11 cellular contexts compared by ENCODE assay signal in the genomic region with DNA sequence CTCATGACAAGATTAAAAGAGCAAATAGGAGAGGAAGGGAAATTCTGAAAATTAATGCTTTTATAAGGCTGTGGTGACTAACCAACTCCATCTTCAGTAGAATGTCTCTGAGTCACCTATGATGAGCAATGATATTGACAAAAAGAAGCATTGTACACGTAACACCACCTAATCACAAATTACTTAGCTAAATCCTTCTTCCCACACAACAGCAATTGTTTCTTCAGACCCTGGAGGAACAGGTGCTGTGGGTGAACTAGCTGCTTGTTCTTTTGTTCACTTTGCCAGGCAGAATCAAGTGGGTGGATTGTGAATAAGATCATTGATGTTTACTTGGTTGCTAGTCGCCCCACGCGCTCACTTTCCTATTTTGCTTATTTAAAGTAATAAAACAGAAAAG.
DNase-seq lines count a peak whose midpoint lies in the region; ATAC-seq, FAIRE-seq and TF ChIP-seq lines count a peak whose summit lies in the region.
"Had no signal": no experiment of that assay in that cellular context is flagged by ENCODE, and none has a peak within 500 bp of the region (broad histone marks: within the 10 kb centered on the region; RNA-seq: fewer than 3 reads in every experiment).

No MANE protein-coding gene starts in this region.

- CTCF ChIA-PET in HepG2 (lab: Yijun Ruan, JAX; ENCODE audit: low intra/inter-chr PET ratio, low total read pairs) = no interaction called here

- H3K23ac ChIP-seq in H9 (ENCODE audit: insufficient read length, low read depth, low read length) = no peak overlapping the region

- no peak overlapping the region for H2AK5ac ChIP-seq in H9 (ENCODE audit: insufficient read length, low read length)

- TF ChIP-seq RAD21 in HepG2 (CRISPR knock-in tag; IDR thresholded peaks at IDR 0.05) = no peak

- H3K27me3 ChIP-seq in HepG2 (ENCODE audit: control insufficient read depth in 1 of 2, insufficient read depth in 2 of 2, low read length in 2 of 2) (no peaks in the 10 kb centered on the region), tibial artery (no peaks in the 10 kb centered on the region), H9 (ENCODE audit: insufficient read depth, low read length) (no peaks in the 10 kb centered on the region)

- FAIRE-seq in HepG2 (lab: Jason Lieb, UNC) = no peak
- FAIRE-seq: K562 had no signal

- no peak overlapping the region for H3K18ac ChIP-seq in H9 (ENCODE audit: insufficient read length, low read depth, low read length)

- H3T11ph ChIP-seq in H9 (ENCODE audit: low read length) = no peak overlapping the region

- H3K27me3 Mint-ChIP-seq in activated T-cell treated with anti-CD3 and anti-CD28 coated beads, Interleukin-2, amount 50 U/mL, for 24 hours = no peaks in the 10 kb centered on the region
- H3K27me3 Mint-ChIP-seq in activated naive CD8-positive, alpha-beta T cell = no peaks in the 10 kb centered on the region
- no peaks in the 10 kb centered on the region for H3K27me3 Mint-ChIP-seq in H9 (ENCODE audit: low read depth)
- H3K27me3 Mint-ChIP-seq: CD4-positive, CD25-positive, alpha-beta regulatory T cell had no signal

- H3K79me1 ChIP-seq in H9 (ENCODE audit: insufficient read depth, low read depth, low read length, poor library complexity, severe bottlenecking) = no peaks in the 10 kb centered on the region

- H2BK120ac ChIP-seq in H9 (ENCODE audit: low read depth, low read length, poor library complexity, severe bottlenecking) = no peak overlapping the region

- H3K27ac Mint-ChIP-seq in activated T-cell treated with anti-CD3 and anti-CD28 coated beads, Interleukin-2, amount 50 U/mL, for 24 hours = peak overlapping the region; percentile 83
- H3K27ac Mint-ChIP-seq in activated naive CD8-positive, alpha-beta T cell = no peak overlapping the region
- H3K27ac Mint-ChIP-seq in H9 = no peak overlapping the region
- H3K27ac Mint-ChIP-seq: CD4-positive, CD25-positive, alpha-beta regulatory T cell had no signal

- H3K4me3 ChIP-seq in HepG2 (replicated peaks in 1 of 3; ENCODE audit: insufficient read depth in 1 of 3, low read depth in 2 of 3, low read length in 3 of 3) (no peak overlapping the region), tibial artery (no peak overlapping the region)
- H3K4me3 ChIP-seq: K562 had no signal

- no peak for TF ChIP-seq CTCF in HepG2 (CRISPR knock-in tag; IDR thresholded peaks at IDR 0.05)
- TF ChIP-seq CTCF in tibial artery (IDR thresholded peaks at IDR 0.05) = no peak
- no peak for TF ChIP-seq CTCF in H9 (conservative IDR thresholded peaks at IDR 0.05)

- POLR2A ChIA-PET in HepG2 (lab: Yijun Ruan, JAX) = no interaction called here

- no peak overlapping the region for H4K5ac ChIP-seq in H9 (ENCODE audit: insufficient read length, low read depth, low read length)

- H3K4me1 ChIP-seq in HepG2 (ENCODE audit: insufficient read depth, low read length) = peaks cover 14% of the 10 kb centered on the region
- H3K4me1 ChIP-seq in tibial artery = peaks cover 0 to 63% (median 27%) of the 10 kb centered on the region in 4 donors
- peaks cover 3% of the 10 kb centered on the region; the same call in 1 of the 2 replicates for H3K4me1 ChIP-seq in H9 (ENCODE audit: insufficient read depth, low read length)

- H2BK20ac ChIP-seq in H9 (ENCODE audit: low read depth, low read length, poor library complexity, severe bottlenecking) = no peak overlapping the region

- H3K56ac ChIP-seq in H9 (ENCODE audit: insufficient read length, low read depth, low read length) = no peak overlapping the region

- no peak overlapping the region for H4K8ac ChIP-seq in H9 (replicated peaks; ENCODE audit: insufficient read length, low read depth, low read length)

- no peak overlapping the region for H3K14ac ChIP-seq in H9 (ENCODE audit: insufficient read depth, low read length)

- peak overlapping the region; percentile 1 for H3K4me3 Mint-ChIP-seq in activated T-cell treated with anti-CD3 and anti-CD28 coated beads, Interleukin-2, amount 50 U/mL, for 24 hours
- peak overlapping the region; percentile 60 for H3K4me3 Mint-ChIP-seq in activated naive CD8-positive, alpha-beta T cell
- H3K4me3 Mint-ChIP-seq in H9 = no peak overlapping the region
- H3K4me3 Mint-ChIP-seq: CD4-positive, CD25-positive, alpha-beta regulatory T cell had no signal

- in situ Hi-C loops in HepG2 (cut with HindIII; ENCODE audit: extremely low pct_ligation_motif_present, low pct_unique_long_range_greater_than_20kb) = no loop called here

- no peak for ATAC-seq in HepG2
- ATAC-seq in GM19452 (IDR thresholded peaks at IDR 0.05; ENCODE audit: unreplicated experiment) = no peak
- no peak for ATAC-seq in HG03342 (IDR thresholded peaks at IDR 0.05; ENCODE audit: unreplicated experiment)
- ATAC-seq: K562 had no signal

- no peak overlapping the region for H3K4ac ChIP-seq in H9 (ENCODE audit: low read depth, low read length)

- TF ChIP-seq POLR2A in HepG2 (IDR thresholded peaks at IDR 0.05; ENCODE audit: insufficient read depth in 1 of 2, low read depth in 2 of 2, low read length in 2 of 2) = no peak

- no peaks in the 10 kb centered on the region for H3K23me2 ChIP-seq in H9 (ENCODE audit: insufficient read length, low read depth, low read length, poor library complexity, severe bottlenecking)

- no peak overlapping the region for H3K9ac ChIP-seq in HepG2 (ENCODE audit: insufficient read depth, low read depth, low read length)
- no peak overlapping the region for H3K9ac ChIP-seq in H9 (ENCODE audit: extremely low read depth, insufficient read length, low read length)

- 89% methylated on average over 4 of the region's 4 CpGs for WGBS in HepG2 (ENCODE audit: low lambda C conversion rate)
- no CpG with 5 or more reads among the region's 4 CpGs for WGBS in H9 (ENCODE audit: extremely low coverage, insufficient read length, low lambda C conversion rate)

- no peaks in the 10 kb centered on the region for H3K79me2 ChIP-seq in HepG2 (ENCODE audit: insufficient read depth, low read length)
- no peaks in the 10 kb centered on the region for H3K79me2 ChIP-seq in H9 (ENCODE audit: insufficient read depth, low read length)

- peaks cover 13% of the 10 kb centered on the region for H3K36me3 Mint-ChIP-seq in activated T-cell treated with anti-CD3 and anti-CD28 coated beads, Interleukin-2, amount 50 U/mL, for 24 hours (ENCODE audit: low read depth)
- H3K36me3 Mint-ChIP-seq in activated naive CD8-positive, alpha-beta T cell = peaks cover 2% of the 10 kb centered on the region
- H3K36me3 Mint-ChIP-seq in H9 (ENCODE audit: insufficient read depth in 1 of 3, low read depth in 3 of 3) = no peaks in the 10 kb centered on the region
- H3K36me3 Mint-ChIP-seq: CD4-positive, CD25-positive, alpha-beta regulatory T cell had no signal

- no peaks in the 10 kb centered on the region for H3K9me3 ChIP-seq in HepG2 (ENCODE audit: low read length)
- peaks cover 0 to 4% (median 0%) of the 10 kb centered on the region in 3 donors for H3K9me3 ChIP-seq in tibial artery
- H3K9me3 ChIP-seq in H9 (ENCODE audit: control insufficient read depth, low read depth, low read length) = no peaks in the 10 kb centered on the region

- no peak overlapping the region for H2BK15ac ChIP-seq in H9 (ENCODE audit: low read depth, low read length)

- intact Hi-C loops in HepG2 (cut with micrococcal nuclease; ENCODE audit: unreplicated experiment) (no loop called here), tibial artery (cut with DNase I; ENCODE audit: low total_unique reads) (no loop called here)

- no peak for TF ChIP-seq EP300 in HepG2 (IDR thresholded peaks at IDR 0.05; ENCODE audit: low read depth in 2 of 2, low read length in 2 of 2)
- TF ChIP-seq EP300 in HepG2 (CRISPR knock-in tag; IDR thresholded peaks at IDR 0.05; ENCODE audit: borderline replicate concordance) = no peak

- peaks cover 10% of the 10 kb centered on the region for H3K9me3 Mint-ChIP-seq in activated T-cell treated with anti-CD3 and anti-CD28 coated beads, Interleukin-2, amount 50 U/mL, for 24 hours
- peaks cover 5% of the 10 kb centered on the region for H3K9me3 Mint-ChIP-seq in activated naive CD8-positive, alpha-beta T cell (ENCODE audit: low read depth)
- H3K9me3 Mint-ChIP-seq in H9 = no peaks in the 10 kb centered on the region

- no peak overlapping the region for H3K27ac ChIP-seq in HepG2 (ENCODE audit: extremely low read length, insufficient read depth, low read length)
- H3K27ac ChIP-seq in tibial artery = peak overlapping the region; percentile 58 to 68
- no peak overlapping the region for H3K27ac ChIP-seq in H9 (ENCODE audit: insufficient read length, low read depth, low read length)
- H3K27ac ChIP-seq: WERI-Rb-1 had no signal

- H4K91ac ChIP-seq in H9 (ENCODE audit: insufficient read length, low read depth, low read length) = no peak overlapping the region

- H3K4me1 Mint-ChIP-seq in activated T-cell treated with anti-CD3 and anti-CD28 coated beads, Interleukin-2, amount 50 U/mL, for 24 hours (ENCODE audit: low read depth) = peaks cover 10% of the 10 kb centered on the region
- peaks cover 11% of the 10 kb centered on the region for H3K4me1 Mint-ChIP-seq in activated naive CD8-positive, alpha-beta T cell (ENCODE audit: low read depth)
- peaks cover 12 to 26% of the 10 kb centered on the region in 2 experiments for H3K4me1 Mint-ChIP-seq in H9

- no peaks in the 10 kb centered on the region for H3K36me3 ChIP-seq in HepG2 (replicated peaks in 1 of 2; ENCODE audit: control insufficient read depth in 1 of 2, insufficient read depth in 2 of 2, low read length in 2 of 2)
- H3K36me3 ChIP-seq in tibial artery = no peaks in the 10 kb centered on the region
- H3K36me3 ChIP-seq: WERI-Rb-1 had no signal

- H4K20me1 ChIP-seq in HepG2 (ENCODE audit: insufficient read depth, low read length) (no peaks in the 10 kb centered on the region), H9 (ENCODE audit: control insufficient read depth, insufficient read depth, insufficient read length) (no peaks in the 10 kb centered on the region)

- DNase-seq in activated T-cell treated with anti-CD3 and anti-CD28 coated beads, Interleukin-2, amount 50 U/mL, for 24 hours = no peak
- DNase-seq in activated T-cell treated with anti-CD3 and anti-CD28 coated beads for 4 hours = no peak
- peak; percentile 24 for DNase-seq in HepG2 (ENCODE audit: low spot score)
- no peak for DNase-seq in tibial artery
- no peak for DNase-seq in H9
- DNase-seq: CD4-positive, CD25-positive, alpha-beta regulatory T cell; WERI-Rb-1 had no signal

- no TSS peak for BruUV-seq in HepG2 (replicated peaks; lab: Mats Ljungman, UMichigan)

- no peak overlapping the region for H3K4me2 ChIP-seq in HepG2 (ENCODE audit: low read depth, low read length)
- no peak overlapping the region for H3K4me2 ChIP-seq in H9 (ENCODE audit: insufficient read depth, insufficient read length, low read length)

- H2AFZ ChIP-seq in HepG2 (ENCODE audit: low read length) (no peak overlapping the region), H9 (ENCODE audit: low read length) (no peak overlapping the region)

- H2BK5ac ChIP-seq in H9 (ENCODE audit: insufficient read length, low read length) = no peak overlapping the region

- no peak overlapping the region for H2BK12ac ChIP-seq in H9 (ENCODE audit: insufficient read length, low read depth, low read length)

TF ChIP-seq in HepG2, 621 proteins besides CTCF, POLR2A, EP300 and RAD21:
- TF ChIP-seq AGO1 (IDR thresholded peaks at IDR 0.05; ENCODE audit: low read depth, low read length, poor library complexity, severe bottlenecking) (no peak), CREB1 (IDR thresholded peaks at IDR 0.05) (0 out of 2 replicates have a peak, but pooled peaks have one; percentile 16), CREB1 (CRISPR knock-in tag; IDR thresholded peaks at IDR 0.05) (no peak)
TF ChIP-seq in HepG2: peak in this region for 1.

Comparison
In these comparisons a context has a peak if more than half of its experiments do, and no peak if none do; other contexts are left out.
1. H3K4me3 Mint-ChIP-seq: peak in activated T-cell treated with anti-CD3 and anti-CD28 coated beads, Interleukin-2, amount 50 U/mL, for 24 hours (single experiment) and activated naive CD8-positive, alpha-beta T cell (single experiment); none in H9 (0 of 2).
2. H3K27ac ChIP-seq: peak in tibial artery (2 of 2); none in HepG2 (single experiment) and H9 (single experiment).